11 cellular contexts compared by ENCODE assay signal in the genomic region with DNA sequence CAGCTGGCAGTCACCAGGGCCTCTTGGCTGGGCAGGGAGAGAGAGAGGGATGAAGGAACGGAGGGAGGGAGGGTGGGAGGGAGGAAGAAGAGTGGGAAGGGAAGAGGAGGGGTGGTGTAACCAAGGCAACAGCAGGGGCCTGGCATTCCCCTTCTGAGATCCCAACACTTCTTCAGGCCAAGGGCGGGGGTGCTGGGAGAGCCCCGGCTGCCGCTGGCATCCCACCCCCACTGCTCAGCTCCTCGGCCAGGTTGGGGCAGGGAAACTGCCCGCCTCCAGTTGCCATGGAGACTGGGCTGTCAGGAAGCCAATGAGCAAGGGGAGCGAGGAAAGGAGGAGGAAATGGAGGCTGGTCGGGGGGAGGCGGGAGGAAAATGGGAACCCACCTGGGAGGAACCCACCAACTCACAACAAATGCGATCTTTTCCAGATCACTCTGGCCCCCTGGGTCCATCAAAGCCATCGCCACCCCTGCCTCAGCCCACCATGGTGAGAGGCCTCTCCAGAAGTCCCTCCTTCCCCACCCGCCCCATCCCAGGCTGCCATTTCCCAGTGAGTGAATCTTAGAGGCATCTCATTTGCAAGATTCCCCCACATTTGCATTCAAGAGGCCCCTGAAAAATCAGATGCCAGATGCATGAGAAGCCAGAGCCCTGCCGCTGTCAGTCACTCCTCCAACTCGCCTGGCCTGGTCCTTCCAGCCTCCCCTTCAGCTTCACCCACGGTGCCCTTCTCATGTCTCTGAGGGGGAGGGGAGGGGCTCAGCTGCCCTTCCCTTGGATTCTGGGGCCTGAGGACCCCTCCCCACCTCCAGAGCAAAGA. TPM values are rescaled to one million over a fixed set of nuclear protein-coding genes. Genes with fewer than 3 reads are reported as not detected.
DNase-seq lines count a peak whose midpoint lies in the region; ATAC-seq, FAIRE-seq and TF ChIP-seq lines count a peak whose summit lies in the region.
"Had no signal": no experiment of that assay in that cellular context is flagged by ENCODE, and none has a peak within 500 bp of the region (broad histone marks: within the 10 kb centered on the region; RNA-seq: fewer than 3 reads in every experiment).

No MANE protein-coding gene starts in this region.

- H3K4me3 Mint-ChIP-seq in activated T-helper 1 cell treated with anti-CD3 and anti-CD28 coated beads, Interleukin-12 subunit alpha, Interleukin-12 subunit beta, Interleukin-2, Interleukin-4 antibody, amounts not matched to agents 30 ng/mL and 10 ng/mL and 1 ng/mL, durations not matched to agents 14 hours and 24 hours and 36 hours = no peak overlapping the region

- no peak for ATAC-seq in sciatic nerve

- WGBS in HUES64 = 4% methylated on average over 13 of the region's 15 CpGs
- WGBS in iPS DF 6.9 (ENCODE audit: insufficient coverage, insufficient read length) = no CpG with 5 or more reads among the region's 15 CpGs

- no peak for FAIRE-seq in H54 (lab: Jason Lieb, UNC)
- FAIRE-seq: urothelium cell line had no signal

- peaks cover 13% of the 10 kb centered on the region for H3K27me3 ChIP-seq in HUES64 (ENCODE audit: insufficient read depth, low read length)
- H3K27me3 ChIP-seq in NT2/D1 (ENCODE audit: insufficient read depth, insufficient read length) = peaks cover 3% of the 10 kb centered on the region
- no peaks in the 10 kb centered on the region for H3K27me3 ChIP-seq in iPS DF 6.9 (ENCODE audit: control insufficient read depth, insufficient read depth, low read length)

- no peaks in the 10 kb centered on the region for H3K9me3 ChIP-seq in HUES64 (ENCODE audit: insufficient read depth, low read depth, low read length)
- no peaks in the 10 kb centered on the region for H3K9me3 ChIP-seq in NT2/D1 (ENCODE audit: insufficient read depth, low read length)
- H3K9me3 ChIP-seq in iPS DF 6.9 (ENCODE audit: control insufficient read depth, insufficient read depth, low read length) = no peaks in the 10 kb centered on the region

- DNase-seq in NT2/D1 (ENCODE audit: low read depth, low spot score) (peak; percentile 81), iPS DF 6.9 (ENCODE audit: low read depth, low spot score) (peak; percentile 83), sciatic nerve (ENCODE audit: low spot score) (peak; percentile 74), H54 (ENCODE audit: insufficient read length, low spot score) (no peak), NOMO-1 treated with dmso at 0.1 percent for 144 hours (lab: John Stamatoyannopoulos, UW; ENCODE audit: unreplicated experiment) (no peak)
- no peak for DNase-seq in stimulated activated CD4-positive, alpha-beta T cell treated with anti-CD3 and anti-CD28 coated beads, Interleukin-4, amount 100 ng/mL, for 1 hour
- DNase-seq in activated T-helper 1 cell treated with anti-CD3 and anti-CD28 coated beads, Interleukin-12 subunit alpha, Interleukin-12 subunit beta, Interleukin-2, Interleukin-4 antibody, amounts not matched to agents 30 ng/mL and 10 ng/mL and 1 ng/mL, durations not matched to agents 14 hours and 24 hours and 36 hours (ENCODE audit: low spot score) = no peak
- DNase-seq: NCI-H2081 had no signal

- H3K9ac ChIP-seq in HUES64 (ENCODE audit: low read depth, low read length) (no peak overlapping the region), NT2/D1 (ENCODE audit: insufficient read length, low read depth) (peak overlapping the region; percentile 56)

- H3K27ac ChIP-seq in HUES64 (ENCODE audit: low read depth, low read length) (peak overlapping the region; percentile 51; the same call in 1 of the 2 replicates), iPS DF 6.9 (ENCODE audit: low read length) (no peak overlapping the region)

- intact Hi-C loops in sciatic nerve (cut with DNase I) = no loop called here
- intact Hi-C loops in activated T-helper 1 cell treated with anti-CD3 and anti-CD28 coated beads, Interleukin-12 subunit alpha, Interleukin-12 subunit beta, Interleukin-2, Interleukin-4 antibody, amounts not matched to agents 30 ng/mL and 10 ng/mL and 1 ng/mL, durations not matched to agents 14 hours and 24 hours and 36 hours (cut with micrococcal nuclease) = no loop called here

- TF ChIP-seq POLR2A in H54 (IDR thresholded peaks at IDR 0.05; ENCODE audit: low read depth, low read length) = no peak

- H3K4me3 ChIP-seq in HUES64 (ENCODE audit: low read length) = peak overlapping the region; percentile 53
- H3K4me3 ChIP-seq in NT2/D1 (ENCODE audit: insufficient read length, low read depth) = no peak overlapping the region
- peak overlapping the region; percentile 19; the same call in 1 of the 2 replicates for H3K4me3 ChIP-seq in iPS DF 6.9 (ENCODE audit: low read length)

- H3K4me1 ChIP-seq in HUES64 (ENCODE audit: insufficient read depth, low read length) (peaks cover 32% of the 10 kb centered on the region), NT2/D1 (ENCODE audit: insufficient read depth, insufficient read length) (peaks cover 39% of the 10 kb centered on the region), iPS DF 6.9 (ENCODE audit: control insufficient read depth, insufficient read depth, low read length) (peaks cover 16% of the 10 kb centered on the region)

- no peaks in the 10 kb centered on the region for H3K27me3 Mint-ChIP-seq in activated T-helper 1 cell treated with anti-CD3 and anti-CD28 coated beads, Interleukin-12 subunit alpha, Interleukin-12 subunit beta, Interleukin-2, Interleukin-4 antibody, amounts not matched to agents 30 ng/mL and 10 ng/mL and 1 ng/mL, durations not matched to agents 14 hours and 24 hours and 36 hours (ENCODE audit: insufficient read depth)

- no peak overlapping the region for H3K27ac Mint-ChIP-seq in activated T-helper 1 cell treated with anti-CD3 and anti-CD28 coated beads, Interleukin-12 subunit alpha, Interleukin-12 subunit beta, Interleukin-2, Interleukin-4 antibody, amounts not matched to agents 30 ng/mL and 10 ng/mL and 1 ng/mL, durations not matched to agents 14 hours and 24 hours and 36 hours

- H3K36me3 ChIP-seq in HUES64 (ENCODE audit: insufficient read depth, low read length) = no peaks in the 10 kb centered on the region
- no peaks in the 10 kb centered on the region for H3K36me3 ChIP-seq in NT2/D1 (ENCODE audit: insufficient read depth, insufficient read length, low read length)
- H3K36me3 ChIP-seq in iPS DF 6.9 (ENCODE audit: control insufficient read depth, insufficient read depth, low read length) = no peaks in the 10 kb centered on the region; the same call in 1 of the 2 replicates

- no peaks in the 10 kb centered on the region for H3K9me3 Mint-ChIP-seq in activated T-helper 1 cell treated with anti-CD3 and anti-CD28 coated beads, Interleukin-12 subunit alpha, Interleukin-12 subunit beta, Interleukin-2, Interleukin-4 antibody, amounts not matched to agents 30 ng/mL and 10 ng/mL and 1 ng/mL, durations not matched to agents 14 hours and 24 hours and 36 hours

- H3K4me1 Mint-ChIP-seq in activated T-helper 1 cell treated with anti-CD3 and anti-CD28 coated beads, Interleukin-12 subunit alpha, Interleukin-12 subunit beta, Interleukin-2, Interleukin-4 antibody, amounts not matched to agents 30 ng/mL and 10 ng/mL and 1 ng/mL, durations not matched to agents 14 hours and 24 hours and 36 hours (ENCODE audit: low read depth) = peaks cover 2% of the 10 kb centered on the region

- no peaks in the 10 kb centered on the region for H3K36me3 Mint-ChIP-seq in activated T-helper 1 cell treated with anti-CD3 and anti-CD28 coated beads, Interleukin-12 subunit alpha, Interleukin-12 subunit beta, Interleukin-2, Interleukin-4 antibody, amounts not matched to agents 30 ng/mL and 10 ng/mL and 1 ng/mL, durations not matched to agents 14 hours and 24 hours and 36 hours (ENCODE audit: low read depth)

RNA-seq across cellular contexts. Expression of a gene that starts 12.5 kb away (rescaled TPM):
- polyA plus RNA-seq in HUES64 (2013, experiment 1 of 2) = not detected
- not detected for polyA plus RNA-seq in HUES64 (2013, experiment 2 of 2)
- total RNA-seq in sciatic nerve = 0.40 TPM
- total RNA-seq in activated T-helper 1 cell treated with anti-CD3 and anti-CD28 coated beads, Interleukin-12 subunit alpha, Interleukin-12 subunit beta, Interleukin-2, Interleukin-4 antibody, amounts not matched to agents 30 ng/mL and 10 ng/mL and 1 ng/mL, durations not matched to agents 14 hours and 24 hours and 36 hours = 0.34 and 0.70 TPM in 2 replicates
- total RNA-seq: omental fat pad had no signal

RNA-seq across cellular contexts. Expression of a gene that starts 20.8 kb away (rescaled TPM):
- 45.8 TPM for polyA plus RNA-seq in HUES64 (2013, experiment 1 of 2)
- polyA plus RNA-seq in HUES64 (2013, experiment 2 of 2) = 57.0 TPM
- total RNA-seq in sciatic nerve = 60.7 TPM
- total RNA-seq in activated T-helper 1 cell treated with anti-CD3 and anti-CD28 coated beads, Interleukin-12 subunit alpha, Interleukin-12 subunit beta, Interleukin-2, Interleukin-4 antibody, amounts not matched to agents 30 ng/mL and 10 ng/mL and 1 ng/mL, durations not matched to agents 14 hours and 24 hours and 36 hours = 35.5 and 38.2 TPM in 2 replicates

Comparison
In these comparisons a context has a peak if more than half of its experiments do, and no peak if none do; other contexts are left out.
1. DNase-seq: peak in NT2/D1 (single experiment), iPS DF 6.9 (single experiment) and sciatic nerve (single experiment); none in stimulated activated CD4-positive, alpha-beta T cell treated with anti-CD3 and anti-CD28 coated beads, Interleukin-4, amount 100 ng/mL, for 1 hour (single experiment), H54 (single experiment), activated T-helper 1 cell treated with anti-CD3 and anti-CD28 coated beads, Interleukin-12 subunit alpha, Interleukin-12 subunit beta, Interleukin-2, Interleukin-4 antibody, amounts not matched to agents 30 ng/mL and 10 ng/mL and 1 ng/mL, durations not matched to agents 14 hours and 24 hours and 36 hours (single experiment) and NOMO-1 treated with dmso at 0.1 percent for 144 hours (single experiment).